8 cellular contexts compared by ENCODE assay signal in genomic region chr1:16236091-16236494, GRCh38. TPM values are rescaled to one million over a fixed set of nuclear protein-coding genes. Genes with fewer than 3 reads are reported as not detected.
DNase-seq lines count a peak whose midpoint lies in the region; ATAC-seq, FAIRE-seq and TF ChIP-seq lines count a peak whose summit lies in the region.

No MANE protein-coding gene starts in this region.

- FAIRE-seq in K562 (lab: Jason Lieb, UNC), result no peak

- H4K20me1 ChIP-seq in K562 (replicated peaks; ENCODE audit: control insufficient read depth, insufficient read depth, low read length), result no peaks in the 10 kb centered on the region

- TF ChIP-seq POLR2A in K562 (conservative IDR thresholded peaks at IDR 0.05), result no peak

- peaks cover 13% of the 10 kb centered on the region; the same call in 2 of the 3 replicates for H3K36me3 ChIP-seq in K562 (ENCODE audit: control insufficient read depth, insufficient read depth, low read length)

- no TSS peak for BruUV-seq in K562 (replicated peaks; lab: Mats Ljungman, UMichigan)

- peak overlapping the region; percentile 89 to 92 for H3K9ac ChIP-seq in K562 (ENCODE audit: insufficient read depth in 1 of 2, low read depth in 2 of 2, low read length in 2 of 2)

- TF ChIP-seq RAD21 in K562 (CRISPR knock-in tag; conservative IDR thresholded peaks at IDR 0.05 in 1 of 2, IDR thresholded peaks at IDR 0.05 in 1 of 2), result no peak

- H3K27ac ChIP-seq in K562 (ENCODE audit: extremely low read depth, low read depth, low read length), result peak overlapping the region; percentile 77; the same call in 2 of the 3 replicates

- H3K4me3 ChIP-seq in Jurkat, Clone E6-1 (ENCODE audit: low read length), result peak overlapping the region; percentile 87
- H3K4me3 ChIP-seq in K562, result peak overlapping the region; percentile 64

- H3K27me3 ChIP-seq in K562 (ENCODE audit: control insufficient read depth in 2 of 2, insufficient read depth in 2 of 2, low read length in 2 of 2), result no peaks in the 10 kb centered on the region

- H3K79me2 ChIP-seq in K562 (ENCODE audit: control insufficient read depth, insufficient read depth, low read length), result peaks cover 12% of the 10 kb centered on the region

- H3K4me1 ChIP-seq in K562 (replicated peaks in 1 of 2; ENCODE audit: control insufficient read depth in 2 of 2, insufficient read depth in 2 of 2, low read length in 2 of 2), result peaks cover 33 to 36% of the 10 kb centered on the region in 2 experiments; a peak in 4 of 5 replicates

- TF ChIP-seq EP300 in K562 (IDR thresholded peaks at IDR 0.05; ENCODE audit: low read length), result no peak

- WGBS in K562 (ENCODE audit: insufficient coverage, low coverage, missing lambda C conversion rate), result 31% methylated on average over 5 of the region's 5 CpGs

- TF ChIP-seq CTCF in K562 (IDR thresholded peaks at IDR 0.05 in 2 of 3, conservative IDR thresholded peaks at IDR 0.05 in 1 of 3; ENCODE audit: insufficient read depth in 2 of 3, low read depth in 1 of 3, low read length in 3 of 3), result peak in 2 of 3 experiments; percentile 15 to 28; a peak in 1 of 6 replicates

- CTCF ChIA-PET in K562 (lab: Yijun Ruan, JAX; ENCODE audit: low intra/inter-chr PET ratio), result no interaction called here

- ATAC-seq in GM21619 (IDR thresholded peaks at IDR 0.05; ENCODE audit: unreplicated experiment) (peak; percentile 38), K562 (peak; percentile 11), left lobe of liver (peak; percentile 74)

- peak overlapping the region; percentile 87 for H2AFZ ChIP-seq in K562 (ENCODE audit: low read depth, low read length)

- peaks cover 8% of the 10 kb centered on the region for H3K9me1 ChIP-seq in K562 (ENCODE audit: control insufficient read depth, insufficient read depth, low read length)

- 0 out of 2 replicates have a peak, but pooled peaks cover 3% of the 10 kb centered on the region for H3K9me3 ChIP-seq in K562 (replicated peaks; ENCODE audit: control insufficient read depth, insufficient read depth, low read depth, low read length)

- peak overlapping the region; percentile 99 for H3K4me2 ChIP-seq in K562 (ENCODE audit: insufficient read depth, low read length)

- in situ Hi-C loops in SK-MEL-5 (cut with HindIII; ENCODE audit: low pct_unique_long_range_greater_than_20kb, low sequenced_read_pairs), result no loop called here
- in situ Hi-C loops in K562 (cut with MboI), result no loop called here

- intact Hi-C loops in K562 (cut with micrococcal nuclease), result loop anchor here (2.0 kb wide), 1 partner anchor 29 kb away; no protein-coding TSS in a partner anchor

- POLR2A ChIA-PET in K562 (lab: Yijun Ruan, JAX), result interaction anchor here (0.6 to 2.1 kb wide), 5 partner anchors 9 to 1442 kb away, joined by 3 to 5 read pairs (median 3); no protein-coding TSS in a partner anchor

- DNase-seq in ELF-1 (ENCODE audit: low read depth, low spot score) (peak; percentile 30), SK-MEL-5 (ENCODE audit: low read depth, low spot score) (peak; percentile 34), K562 (ENCODE audit: extremely low read depth in 1 of 4, low spot score in 3 of 4) (peak in 3 of 4 experiments; percentile 41 to 51 (median 42)), left lobe of liver (ENCODE audit: low spot score) (peak; percentile 66), inferior parietal cortex (ENCODE audit: extremely low spot score) (no peak)
- DNase-seq in Jurkat, Clone E6-1 (ENCODE audit: low read depth, low spot score), result peak; percentile 76
- peak; percentile 15 to 22 for DNase-seq in stimulated activated CD8-positive, alpha-beta memory T cell treated with anti-CD3 and anti-CD28 coated beads, Interleukin-4, amount 100 ng/mL, for 4 hours (ENCODE audit: low read depth in 2 of 2, low spot score in 1 of 2)

TF ChIP-seq in K562, 482 proteins besides CTCF, POLR2A, EP300 and RAD21 (continues in another document):
- no peak for TF ChIP-seq PHTF2 (CRISPR knock-in tag; IDR thresholded peaks at IDR 0.05)
- no peak for TF ChIP-seq KAT7 (CRISPR knock-in tag; IDR thresholded peaks at IDR 0.05; ENCODE audit: borderline replicate concordance)
- TF ChIP-seq TFAP4 (CRISPR knock-in tag; IDR thresholded peaks at IDR 0.05; ENCODE audit: borderline replicate concordance), result peak; percentile 81
- peak; percentile 50; the same call in 1 of the 2 replicates for TF ChIP-seq MYNN (IDR thresholded peaks at IDR 0.05)
- TF ChIP-seq MYNN (CRISPR knock-in tag; IDR thresholded peaks at IDR 0.05), result no peak
- TF ChIP-seq HNRNPL (IDR thresholded peaks at IDR 0.05; ENCODE audit: low read depth, low read length), result no peak
- no peak for TF ChIP-seq HEY1 (CRISPR knock-in tag; IDR thresholded peaks at IDR 0.05; ENCODE audit: borderline replicate concordance)
- no peak for TF ChIP-seq HNRNPLL (IDR thresholded peaks at IDR 0.05; ENCODE audit: low read depth, low read length, poor library complexity, severe bottlenecking)
- TF ChIP-seq KDM4B (IDR thresholded peaks at IDR 0.05; ENCODE audit: borderline replicate concordance in 2 of 2, low read depth in 1 of 2), result no peak
- peak; percentile 26 for TF ChIP-seq DACH1 (IDR thresholded peaks at IDR 0.05; ENCODE audit: partially characterized antibody)
- TF ChIP-seq FOXP1 (CRISPR knock-in tag; IDR thresholded peaks at IDR 0.05), result no peak
- no peak for TF ChIP-seq CCNT2 (IDR thresholded peaks at IDR 0.05; ENCODE audit: borderline replicate concordance, extremely low read depth, insufficient read length, low read depth, low read length)
- no peak for TF ChIP-seq DIDO1 (tag; IDR thresholded peaks at IDR 0.05; ENCODE audit: low read depth)

RNA-seq across cellular contexts. Expression of gene CPLANE2, which starts 0.9 kb away (rescaled TPM):
- polyA plus RNA-seq in Jurkat, Clone E6-1 (2012; ENCODE audit: insufficient read depth, insufficient read length), result 5.6 TPM
- total RNA-seq in SK-MEL-5 (2014; rRNA removed; shearing (Covaris generic)), result 4.9 and 7.1 TPM in 2 replicates
- polyA plus RNA-seq in SK-MEL-5 (2015; cell fraction: cytosol; rRNA removed), result 5.9 and 11.8 TPM in 2 replicates
- 6.1 and 12.5 TPM in 2 replicates for polyA plus RNA-seq in SK-MEL-5 (2015; cell fraction: nucleus; rRNA removed)
- 6.0 and 32.3 TPM in 2 replicates for total RNA-seq in K562 (2011; cell fraction: chromatin; rRNA removed; ENCODE audit: low replicate concordance)
- total RNA-seq in K562 (2011; cell fraction: nucleolus; rRNA removed), result 25.7 and 37.9 TPM in 2 replicates
- 15.3 and 20.1 TPM in 2 replicates for total RNA-seq in K562 (2011; cell fraction: nucleoplasm; rRNA removed)
- total RNA-seq in K562 (2014; rRNA removed) (19.9 and 27.8 TPM in 2 replicates), K562 (2014; rRNA removed; fragmentation: Illumina TruSeq; extraction: Trizol) (3.3 and 3.7 TPM in 2 replicates), K562 (2015; rRNA removed; fragmentation: Illumina TruSeq; extraction: Trizol) (8.0 and 8.3 TPM in 2 replicates), K562 (2021) (17.8 and 20.9 TPM in 2 replicates), left lobe of liver (4.7 TPM)
- polyA plus RNA-seq in K562 (2011; rRNA removed) (10.9 and 15.9 TPM in 2 replicates), K562 (2014; fragmentation: Illumina TruSeq; extraction: Trizol) (8.1 and 13.6 TPM in 2 replicates), K562 (2014; fragmentation: Nextera tagmentation; extraction: Ambion mirVana) (under 1 TPM; 0.17 to 0.32 TPM), K562 (2014; rRNA removed) (10.3 and 15.5 TPM in 2 replicates)
- polyA plus RNA-seq in K562 (2011; cell fraction: cytosol; rRNA removed), result 14.2 and 28.7 TPM in 2 replicates
- polyA plus RNA-seq in K562 (2011; cell fraction: nucleus; rRNA removed), result 22.8 and 30.9 TPM in 2 replicates
- polyA plus RNA-seq in K562 (2012), result 16.0 and 21.8 TPM in 2 replicates
- 11.8 and 19.8 TPM in 2 replicates for polyA minus RNA-seq in K562 (2011; rRNA and poly(A)+ RNA removed)
- polyA minus RNA-seq in K562 (2011; cell fraction: cytosol; rRNA and poly(A)+ RNA removed), result 18.6 and 24.7 TPM in 2 replicates
- polyA minus RNA-seq in K562 (2011; cell fraction: nucleus; rRNA and poly(A)+ RNA removed), result 21.7 and 22.7 TPM in 2 replicates

RNA-seq across cellular contexts. Expression of gene ARHGEF19, which starts 23.6 kb away (rescaled TPM):
- polyA plus RNA-seq in Jurkat, Clone E6-1 (2012; ENCODE audit: insufficient read depth, insufficient read length), result 20.7 TPM
- total RNA-seq in SK-MEL-5 (2014; rRNA removed; shearing (Covaris generic)), result 1.6 and 2.6 TPM in 2 replicates
- 7.2 and 9.9 TPM in 2 replicates for polyA plus RNA-seq in SK-MEL-5 (2015; cell fraction: cytosol; rRNA removed)
- polyA plus RNA-seq in SK-MEL-5 (2015; cell fraction: nucleus; rRNA removed), result 11.4 and 22.0 TPM in 2 replicates
- total RNA-seq in K562 (2011; cell fraction: chromatin; rRNA removed; ENCODE audit: low replicate concordance), result 15.4 and 51.0 TPM in 2 replicates
- 25.4 and 38.4 TPM in 2 replicates for total RNA-seq in K562 (2011; cell fraction: nucleolus; rRNA removed)
- total RNA-seq in K562 (2011; cell fraction: nucleoplasm; rRNA removed), result 20.2 and 22.1 TPM in 2 replicates
- total RNA-seq in K562 (2014; rRNA removed), result 6.3 and 7.0 TPM in 2 replicates
- 2.7 and 4.3 TPM in 2 replicates for total RNA-seq in K562 (2014; rRNA removed; fragmentation: Illumina TruSeq; extraction: Trizol)
- total RNA-seq in K562 (2015; rRNA removed; fragmentation: Illumina TruSeq; extraction: Trizol), result 5.2 and 6.0 TPM in 2 replicates
- 11.2 and 15.1 TPM in 2 replicates for total RNA-seq in K562 (2021)
- 21.0 and 33.1 TPM in 2 replicates for polyA plus RNA-seq in K562 (2011; rRNA removed)
- 31.5 and 39.3 TPM in 2 replicates for polyA plus RNA-seq in K562 (2011; cell fraction: cytosol; rRNA removed)
- polyA plus RNA-seq in K562 (2011; cell fraction: nucleus; rRNA removed), result 84.8 and 93.8 TPM in 2 replicates
- polyA plus RNA-seq in K562 (2012), result 14.3 and 15.2 TPM in 2 replicates
- polyA plus RNA-seq in K562 (2014; fragmentation: Illumina TruSeq; extraction: Trizol), result 4.4 and 10.8 TPM in 2 replicates
- 1 to 10 TPM in 1 of 2 experiments, under 1 TPM in 1; 0.73 to 1.1 TPM for polyA plus RNA-seq in K562 (2014; fragmentation: Nextera tagmentation; extraction: Ambion mirVana)
- polyA plus RNA-seq in K562 (2014; rRNA removed), result 14.8 and 17.1 TPM in 2 replicates
- 7.3 and 9.1 TPM in 2 replicates for polyA minus RNA-seq in K562 (2011; rRNA and poly(A)+ RNA removed)
- polyA minus RNA-seq in K562 (2011; cell fraction: cytosol; rRNA and poly(A)+ RNA removed), result 9.3 and 17.2 TPM in 2 replicates
- 17.2 and 21.5 TPM in 2 replicates for polyA minus RNA-seq in K562 (2011; cell fraction: nucleus; rRNA and poly(A)+ RNA removed)
- total RNA-seq in left lobe of liver, result 1.9 TPM

Comparison
In these comparisons a context has a peak if more than half of its experiments do, and no peak if none do; other contexts are left out.
1. ATAC-seq: peak in every context shown above with its lines; median percentile 74 in left lobe of liver; 38 in GM21619; 11 in K562.